ENCODE assay signal across 8 cellular contexts in the genomic region with DNA sequence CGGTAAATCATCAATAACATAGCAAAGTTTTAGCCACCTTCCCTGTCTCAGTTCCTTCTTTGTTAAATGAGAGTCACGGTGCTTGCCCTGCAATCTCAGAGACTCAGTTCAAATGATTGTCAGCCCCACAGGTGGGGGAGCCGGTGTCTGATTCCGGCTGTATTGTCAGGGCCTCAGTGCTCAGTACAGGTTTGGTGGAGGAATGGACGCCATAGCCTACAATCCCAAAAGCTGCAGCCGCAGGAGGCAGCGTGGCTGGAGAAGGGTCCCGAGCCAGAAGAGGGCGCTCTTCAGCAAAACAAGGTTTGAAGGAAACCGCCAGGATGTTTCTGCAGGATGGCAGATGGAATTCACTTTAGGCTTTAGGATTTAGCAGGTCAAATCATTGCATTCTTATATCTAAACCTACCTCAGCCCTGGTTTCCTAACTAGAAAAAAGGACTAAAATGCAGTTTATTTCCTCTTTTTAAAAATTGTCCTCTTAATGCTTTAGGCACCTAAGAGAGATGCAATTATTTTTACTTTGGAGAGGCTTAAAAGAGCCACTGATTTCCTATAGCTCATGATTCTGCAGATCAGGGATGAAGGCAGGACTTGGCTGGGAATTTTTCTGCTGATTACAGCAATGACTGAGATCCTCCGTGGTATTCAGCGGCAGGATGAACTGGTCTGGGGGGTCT. TPM values are rescaled to one million over a fixed set of nuclear protein-coding genes. Genes with fewer than 3 reads are reported as not detected.
DNase-seq lines count a peak whose midpoint lies in the region; ATAC-seq and TF ChIP-seq lines count a peak whose summit lies in the region.

No MANE protein-coding gene starts in this region.

- H3K4me2 ChIP-seq in DOHH2 (ENCODE audit: low read length), result no peak overlapping the region

- H3K9me3 ChIP-seq in DOHH2 (ENCODE audit: control insufficient read depth, insufficient read depth, low read length), result no peaks in the 10 kb centered on the region
- H3K9me3 ChIP-seq in Peyer's patch, result no peaks in the 10 kb centered on the region
- no peaks in the 10 kb centered on the region for H3K9me3 ChIP-seq in testis

- no peak overlapping the region for H3K4me3 ChIP-seq in DOHH2 (ENCODE audit: low read length)
- H3K4me3 ChIP-seq in Peyer's patch, result no peak overlapping the region
- no peak overlapping the region for H3K4me3 ChIP-seq in fibroblast of mammary gland (ENCODE audit: control insufficient read depth, low read depth, low read length)
- no peak overlapping the region for H3K4me3 ChIP-seq in testis

- no peaks in the 10 kb centered on the region for H3K9me3 Mint-ChIP-seq in activated T-cell treated with anti-CD3 and anti-CD28 coated beads, Interleukin-2, amount 50 U/mL, for 72 hours
- H3K9me3 Mint-ChIP-seq in nephron progenitor cell, result no peaks in the 10 kb centered on the region

- H3K27ac ChIP-seq in DOHH2 (ENCODE audit: low read depth, low read length) (no peak overlapping the region), Peyer's patch (no peak overlapping the region), testis (no peak overlapping the region)

- no peaks in the 10 kb centered on the region for H4K20me1 ChIP-seq in DOHH2 (ENCODE audit: control insufficient read depth, insufficient read depth, low read depth, low read length)

- H3K4me1 Mint-ChIP-seq in activated T-cell treated with anti-CD3 and anti-CD28 coated beads, Interleukin-2, amount 50 U/mL, for 72 hours (ENCODE audit: low read depth), result peaks cover 22% of the 10 kb centered on the region
- H3K4me1 Mint-ChIP-seq in nephron progenitor cell, result peaks cover 39% of the 10 kb centered on the region

- no peaks in the 10 kb centered on the region for H3K79me2 ChIP-seq in DOHH2 (ENCODE audit: control insufficient read depth, low read length)

- no peaks in the 10 kb centered on the region for H3K36me3 ChIP-seq in DOHH2 (ENCODE audit: control insufficient read depth, low read length)
- no peaks in the 10 kb centered on the region for H3K36me3 ChIP-seq in Peyer's patch
- no peaks in the 10 kb centered on the region for H3K36me3 ChIP-seq in testis (ENCODE audit: low read depth, missing control alignments)

- H3K27me3 Mint-ChIP-seq in activated T-cell treated with anti-CD3 and anti-CD28 coated beads, Interleukin-2, amount 50 U/mL, for 72 hours (ENCODE audit: low read depth), result no peaks in the 10 kb centered on the region
- H3K27me3 Mint-ChIP-seq in nephron progenitor cell (ENCODE audit: low read depth, poor library complexity), result peaks cover 7% of the 10 kb centered on the region

- H3K9me2 ChIP-seq in DOHH2 (replicated peaks; ENCODE audit: control insufficient read depth, low read length), result no peaks in the 10 kb centered on the region

- peaks cover 9% of the 10 kb centered on the region for H3K4me1 ChIP-seq in DOHH2 (ENCODE audit: control insufficient read depth, low read length)
- peaks cover 0 to 9% (median 0%) of the 10 kb centered on the region in 4 donors for H3K4me1 ChIP-seq in Peyer's patch
- peaks cover 7% of the 10 kb centered on the region for H3K4me1 ChIP-seq in testis

- H3K27ac Mint-ChIP-seq in activated T-cell treated with anti-CD3 and anti-CD28 coated beads, Interleukin-2, amount 50 U/mL, for 72 hours, result no peak overlapping the region
- no peak overlapping the region for H3K27ac Mint-ChIP-seq in nephron progenitor cell

- H3F3A ChIP-seq in DOHH2 (ENCODE audit: control insufficient read depth, insufficient read depth), result no peaks in the 10 kb centered on the region

- H3K4me3 Mint-ChIP-seq in activated T-cell treated with anti-CD3 and anti-CD28 coated beads, Interleukin-2, amount 50 U/mL, for 72 hours, result no peak overlapping the region
- H3K4me3 Mint-ChIP-seq in nephron progenitor cell, result no peak overlapping the region

- no peaks in the 10 kb centered on the region for H3K36me3 Mint-ChIP-seq in activated T-cell treated with anti-CD3 and anti-CD28 coated beads, Interleukin-2, amount 50 U/mL, for 72 hours (ENCODE audit: insufficient read depth in 2 of 2)
- no peaks in the 10 kb centered on the region for H3K36me3 Mint-ChIP-seq in nephron progenitor cell (ENCODE audit: low read depth)

- ATAC-seq in activated T-cell treated with anti-CD3 and anti-CD28 coated beads, Interleukin-2, amount 50 U/mL, for 72 hours (replicated peaks in 1 of 2), result peak; percentile 64 to 73
- ATAC-seq in GM21367 (IDR thresholded peaks at IDR 0.05; ENCODE audit: unreplicated experiment), result no peak

- no peak for TF ChIP-seq POLR2A in Peyer's patch (IDR thresholded peaks at IDR 0.05)
- TF ChIP-seq POLR2A in testis (IDR thresholded peaks at IDR 0.05), result no peak

- peaks cover 8% of the 10 kb centered on the region; the same call in 1 of the 2 replicates for H3K27me3 ChIP-seq in DOHH2 (ENCODE audit: control insufficient read depth, low read length)
- H3K27me3 ChIP-seq in Peyer's patch, result no peaks in the 10 kb centered on the region
- no peaks in the 10 kb centered on the region for H3K27me3 ChIP-seq in testis

- peak; percentile 91 for TF ChIP-seq CTCF in DOHH2 (IDR thresholded peaks at IDR 0.05; ENCODE audit: low read depth, low read length, poor library complexity, severe bottlenecking)
- TF ChIP-seq CTCF in Peyer's patch (IDR thresholded peaks at IDR 0.05), result peak; percentile 69 to 93 (median 88)
- TF ChIP-seq CTCF in fibroblast of mammary gland (conservative IDR thresholded peaks at IDR 0.05; ENCODE audit: control insufficient read depth, insufficient read depth, low read depth, low read length), result peak; percentile 94
- peak; percentile 87 for TF ChIP-seq CTCF in nephron progenitor cell (IDR thresholded peaks at IDR 0.05)
- TF ChIP-seq CTCF in testis (IDR thresholded peaks at IDR 0.05), result peak; percentile 79 to 93 (median 84)

- intact Hi-C loops in testis (cut with DNase I; ENCODE audit: low total_unique reads), result loop anchor here (5.0 kb wide), 1 partner anchor 179 kb away; no protein-coding TSS in a partner anchor

- WGBS in testis, 2 donors, result 17 to 18% methylated on average over 9 to 12 of the region's 12 CpGs

- DNase-seq in LoVo (ENCODE audit: low spot score) (peak; percentile 81), Peyer's patch (peak; percentile 73 to 94 (median 88)), fibroblast of mammary gland (ENCODE audit: low read depth) (peak; percentile 80), nephron progenitor cell (peak; percentile 95), testis (peak; percentile 94)
- peak; percentile 77 to 81 for DNase-seq in activated T-cell treated with anti-CD3 and anti-CD28 coated beads, Interleukin-2, amount 50 U/mL, for 72 hours

RNA-seq across cellular contexts. Expression of a gene that starts 29.2 kb away (rescaled TPM):
- total RNA-seq in Peyer's patch (1,000 to 10,000 TPM in 1 of 4 donors, 100 to 1,000 TPM in 3; 267 to 2,466 (median 503) TPM), testis (10 to 100 TPM; 44.2 to 66.1 TPM)
- total RNA-seq in activated T-cell treated with anti-CD3 and anti-CD28 coated beads, Interleukin-2, amount 50 U/mL, for 72 hours, result 10 to 100 TPM; 39.1 to 41.7 TPM
- 247 TPM for polyA plus RNA-seq in testis (ENCODE audit: insufficient read depth, low read depth, low replicate concordance)
